ENCODE assay signal across 9 cellular contexts in the genomic region with DNA sequence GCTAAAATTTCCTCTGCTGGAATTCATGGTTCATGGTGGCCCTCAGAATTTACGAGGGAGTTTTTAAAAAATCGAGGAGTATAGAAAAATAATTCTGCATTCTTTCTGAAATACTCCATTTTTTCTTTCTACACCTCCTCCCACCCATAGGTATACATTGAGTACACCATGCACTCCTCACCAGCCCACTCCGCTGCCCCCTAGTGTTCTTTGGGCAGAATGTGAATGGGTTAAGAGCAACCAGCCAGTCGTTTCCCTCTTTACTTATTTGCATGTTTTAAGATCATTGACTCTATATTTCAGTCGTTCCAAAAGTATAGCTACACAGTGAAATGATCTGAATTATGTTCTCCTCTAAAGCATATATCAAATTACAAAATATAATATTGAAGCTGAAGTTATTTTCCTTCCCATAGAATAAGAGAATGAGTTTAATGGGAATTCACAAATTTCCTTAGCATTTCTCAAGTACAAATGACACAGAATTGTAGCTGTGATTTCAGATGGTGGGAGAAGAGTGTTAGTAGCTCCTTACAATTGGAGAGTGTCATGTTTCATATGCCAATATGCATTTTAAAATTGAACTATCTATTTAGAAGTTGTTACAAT.
DNase-seq lines count a peak whose midpoint lies in the region; ATAC-seq, FAIRE-seq and TF ChIP-seq lines count a peak whose summit lies in the region.
"Had no signal": no experiment of that assay in that cellular context is flagged by ENCODE, and none has a peak within 500 bp of the region (broad histone marks: within the 10 kb centered on the region; RNA-seq: fewer than 3 reads in every experiment).

No MANE protein-coding gene starts in this region.

- TF ChIP-seq CTCF in PC-3 (conservative IDR thresholded peaks at IDR 0.05; ENCODE audit: low read depth, low read length) (peak; percentile 90), foreskin keratinocyte (conservative IDR thresholded peaks at IDR 0.05) (peak; percentile 68)

- H3K4me2 ChIP-seq in PC-3 (ENCODE audit: low read length), result no peak overlapping the region

- FAIRE-seq in GM12891 (lab: Jason Lieb, UNC) (peak; percentile 26), RCC 7860 (lab: Jason Lieb, UNC) (no peak)

- H3K36me3 ChIP-seq in PC-3 (ENCODE audit: low read depth, low read length), result no peaks in the 10 kb centered on the region

- H3K9me3 ChIP-seq in PC-3 (ENCODE audit: low read length), result no peaks in the 10 kb centered on the region

- TF ChIP-seq POLR2A in GM12891 (IDR thresholded peaks at IDR 0.05; ENCODE audit: low read depth, low read length), result no peak

- H3K27ac Mint-ChIP-seq in immature natural killer cell, result no peak overlapping the region
- no peak overlapping the region for H3K27ac Mint-ChIP-seq in activated T-helper 17 cell treated with anti-CD3 and anti-CD28 coated beads, Interleukin-2, amount 50 U/mL, for 72 hours
- H3K27ac Mint-ChIP-seq: activated naive CD8-positive, alpha-beta T cell had no signal

- CTCF ChIA-PET in PC-3 (lab: Charles Lee), result interaction anchor here (0.7 kb wide), 1 partner anchor 11 kb away, joined by 7 read pairs; no protein-coding TSS in a partner anchor

- no TSS peak for BruUV-seq in PC-3 (replicated peaks; lab: Mats Ljungman, UMichigan)

- H3K4me3 Mint-ChIP-seq in immature natural killer cell, result no peak overlapping the region
- no peak overlapping the region for H3K4me3 Mint-ChIP-seq in activated T-helper 17 cell treated with anti-CD3 and anti-CD28 coated beads, Interleukin-2, amount 50 U/mL, for 72 hours
- H3K4me3 Mint-ChIP-seq: activated naive CD8-positive, alpha-beta T cell had no signal

- H3K27ac ChIP-seq in PC-3 (ENCODE audit: low read length) (no peak overlapping the region), foreskin keratinocyte (no peak overlapping the region)

- no peaks in the 10 kb centered on the region for H3F3A ChIP-seq in PC-3 (ENCODE audit: low read length, unreplicated experiment)

- POLR2A ChIA-PET in PC-3 (lab: Charles Lee; ENCODE audit: unreplicated experiment), result no interaction called here

- no peaks in the 10 kb centered on the region for H3K4me1 Mint-ChIP-seq in immature natural killer cell
- H3K4me1 Mint-ChIP-seq in activated T-helper 17 cell treated with anti-CD3 and anti-CD28 coated beads, Interleukin-2, amount 50 U/mL, for 72 hours, result no peaks in the 10 kb centered on the region

- ATAC-seq in HG03520 (IDR thresholded peaks at IDR 0.05; ENCODE audit: unreplicated experiment), result peak; percentile 88
- ATAC-seq in PC-3, result peak; percentile 63
- ATAC-seq in foreskin keratinocyte, result peak; percentile 73
- no peak for ATAC-seq in activated T-helper 17 cell treated with anti-CD3 and anti-CD28 coated beads, Interleukin-2, amount 50 U/mL, for 72 hours (replicated peaks)

- peak; percentile 19 for DNase-seq in A172 (ENCODE audit: low spot score)
- peak; percentile 9 for DNase-seq in GM12891 (ENCODE audit: insufficient read length, low spot score)
- peak; percentile 75 for DNase-seq in PC-3
- DNase-seq in foreskin keratinocyte, result peak in 1 of 2 donors; percentile 18
- no peak for DNase-seq in immature natural killer cell
- no peak for DNase-seq in RCC 7860 (ENCODE audit: low spot score)

- H3K36me3 Mint-ChIP-seq in immature natural killer cell, result no peaks in the 10 kb centered on the region
- H3K36me3 Mint-ChIP-seq in activated T-helper 17 cell treated with anti-CD3 and anti-CD28 coated beads, Interleukin-2, amount 50 U/mL, for 72 hours (ENCODE audit: low read depth), result no peaks in the 10 kb centered on the region
- H3K36me3 Mint-ChIP-seq: activated naive CD8-positive, alpha-beta T cell had no signal

- H2AFZ ChIP-seq in PC-3 (ENCODE audit: low read length), result no peak overlapping the region

- H4K20me1 ChIP-seq in PC-3 (ENCODE audit: low read length), result no peaks in the 10 kb centered on the region

- H3K4me3 ChIP-seq in PC-3 (ENCODE audit: low read length), result no peak overlapping the region

- peaks cover 17% of the 10 kb centered on the region for H3K4me1 ChIP-seq in PC-3 (ENCODE audit: insufficient read depth, low read length)
- H3K4me1 ChIP-seq in foreskin keratinocyte, result no peaks in the 10 kb centered on the region

- H3K9me2 ChIP-seq in PC-3 (replicated peaks; ENCODE audit: low read length), result no peaks in the 10 kb centered on the region

- intact Hi-C loops in PC-3 (cut with micrococcal nuclease), result loop anchor here (1.0 kb wide), 2 partner anchors 162 to 430 kb away; no protein-coding TSS in a partner anchor

- H3K9me3 Mint-ChIP-seq in immature natural killer cell, result peaks cover 1 to 30% (median 3%) of the 10 kb centered on the region in 6 donors
- H3K9me3 Mint-ChIP-seq in activated T-helper 17 cell treated with anti-CD3 and anti-CD28 coated beads, Interleukin-2, amount 50 U/mL, for 72 hours, result peaks cover 7% of the 10 kb centered on the region

- no peaks in the 10 kb centered on the region for H3K79me2 ChIP-seq in PC-3 (ENCODE audit: low read length)

- H3K27me3 Mint-ChIP-seq in immature natural killer cell (ENCODE audit: low read depth in 3 of 3), result no peaks in the 10 kb centered on the region
- no peaks in the 10 kb centered on the region for H3K27me3 Mint-ChIP-seq in activated T-helper 17 cell treated with anti-CD3 and anti-CD28 coated beads, Interleukin-2, amount 50 U/mL, for 72 hours
- H3K27me3 Mint-ChIP-seq: activated naive CD8-positive, alpha-beta T cell had no signal

- no peaks in the 10 kb centered on the region for H3K27me3 ChIP-seq in PC-3 (ENCODE audit: low read length)
- no peaks in the 10 kb centered on the region for H3K27me3 ChIP-seq in foreskin keratinocyte

- H3K9ac ChIP-seq in PC-3 (ENCODE audit: low read length), result no peak overlapping the region

TF ChIP-seq in GM12891, 5 proteins besides CTCF, POLR2A, EP300 and RAD21:
- TF ChIP-seq POLR2AphosphoS5 (IDR thresholded peaks at IDR 0.05; ENCODE audit: low read depth, low read length), result no peak
- TF ChIP-seq PAX5 (IDR thresholded peaks at IDR 0.05; ENCODE audit: insufficient read depth, low read length, severe bottlenecking), result no peak
- TF ChIP-seq POU2F2 (IDR thresholded peaks at IDR 0.05; ENCODE audit: low read depth, low read length), result no peak
- no peak for TF ChIP-seq TAF1 (IDR thresholded peaks at IDR 0.05; ENCODE audit: low read depth, low read length)
- TF ChIP-seq SPI1 (IDR thresholded peaks at IDR 0.05; ENCODE audit: low read depth, low read length), result no peak

Comparison
In these comparisons a context has a peak if more than half of its experiments do, and no peak if none do; other contexts are left out.
1. DNase-seq: peak in A172 (single experiment), GM12891 (single experiment) and PC-3 (single experiment); none in immature natural killer cell (0 of 3) and RCC 7860 (single experiment).